ENCODE assay signal across 8 cellular contexts in genomic region chr16:67110136-67110847, GRCh38. TPM values are rescaled to one million over a fixed set of nuclear protein-coding genes. Genes with fewer than 3 reads are reported as not detected.
DNase-seq lines count a peak whose midpoint lies in the region; ATAC-seq and TF ChIP-seq lines count a peak whose summit lies in the region.

No MANE protein-coding gene starts in this region.

- TF ChIP-seq CTCF in heart left ventricle (IDR thresholded peaks at IDR 0.05) = no peak
- no peak for TF ChIP-seq CTCF in smooth muscle cell (IDR thresholded peaks at IDR 0.05; ENCODE audit: borderline replicate concordance, insufficient read depth, poor library complexity, severe bottlenecking)

- H3K4me1 ChIP-seq in heart left ventricle (peaks cover 0 to 57% (median 30%) of the 10 kb centered on the region in 12 donors), smooth muscle cell (ENCODE audit: low read depth) (peaks cover 18% of the 10 kb centered on the region)

- peak overlapping the region; percentile 94 for H3K4me3 Mint-ChIP-seq in activated T-helper 17 cell treated with anti-CD3 and anti-CD28 coated beads, Interleukin-2, amount 50 U/mL, for 72 hours

- peaks cover 10% of the 10 kb centered on the region for H3K4me1 Mint-ChIP-seq in activated T-helper 17 cell treated with anti-CD3 and anti-CD28 coated beads, Interleukin-2, amount 50 U/mL, for 72 hours

- peak overlapping the region; percentile 88 for H3K27ac Mint-ChIP-seq in activated T-helper 17 cell treated with anti-CD3 and anti-CD28 coated beads, Interleukin-2, amount 50 U/mL, for 72 hours

- H3K4me2 ChIP-seq in smooth muscle cell = peak overlapping the region; percentile 93

- H3K9ac ChIP-seq in smooth muscle cell (ENCODE audit: low read depth) = peak overlapping the region; percentile 72

- H3F3A ChIP-seq in smooth muscle cell (ENCODE audit: low read depth) = peaks cover 11% of the 10 kb centered on the region

- H3K9me3 ChIP-seq in heart left ventricle (no peaks in the 10 kb centered on the region), iPS-18c (ENCODE audit: control insufficient read depth, insufficient read depth, low read length) (no peaks in the 10 kb centered on the region), smooth muscle cell (replicated peaks; ENCODE audit: low read depth) (no peaks in the 10 kb centered on the region)

- ATAC-seq in heart left ventricle = no peak
- ATAC-seq in Right ventricle myocardium inferior = no peak
- peak; percentile 8 for ATAC-seq in activated T-helper 17 cell treated with anti-CD3 and anti-CD28 coated beads, Interleukin-2, amount 50 U/mL, for 72 hours (replicated peaks)

- peak overlapping the region; percentile 33 to 91 (median 85) for H3K27ac ChIP-seq in heart left ventricle
- H3K27ac ChIP-seq in smooth muscle cell (ENCODE audit: low read depth) = no peak overlapping the region

- H4K20me1 ChIP-seq in smooth muscle cell (ENCODE audit: low read depth) = peaks cover 4% of the 10 kb centered on the region

- H3K27me3 ChIP-seq in heart left ventricle = no peaks in the 10 kb centered on the region
- no peaks in the 10 kb centered on the region for H3K27me3 ChIP-seq in smooth muscle cell (ENCODE audit: low read depth)

- H3K36me3 ChIP-seq in heart left ventricle (peaks cover 0 to 6% (median 0%) of the 10 kb centered on the region in 9 donors), smooth muscle cell (ENCODE audit: low read depth) (no peaks in the 10 kb centered on the region)

- no peaks in the 10 kb centered on the region for H3K27me3 Mint-ChIP-seq in activated T-helper 17 cell treated with anti-CD3 and anti-CD28 coated beads, Interleukin-2, amount 50 U/mL, for 72 hours

- no peak for TF ChIP-seq POLR2A in heart left ventricle (IDR thresholded peaks at IDR 0.05)

- H2AFZ ChIP-seq in smooth muscle cell (ENCODE audit: low read depth) = peak overlapping the region; percentile 68

- no peaks in the 10 kb centered on the region for H3K9me3 Mint-ChIP-seq in activated T-helper 17 cell treated with anti-CD3 and anti-CD28 coated beads, Interleukin-2, amount 50 U/mL, for 72 hours

- peaks cover 19% of the 10 kb centered on the region for H3K36me3 Mint-ChIP-seq in activated T-helper 17 cell treated with anti-CD3 and anti-CD28 coated beads, Interleukin-2, amount 50 U/mL, for 72 hours (ENCODE audit: low read depth)

- 6 to 9% (median 8%) methylated on average over 21 to 27 of the region's 27 CpGs for WGBS in heart left ventricle, 4 donors
- 9% methylated on average over 27 of the region's 27 CpGs for WGBS in smooth muscle cell (ENCODE audit: low lambda C conversion rate)

- peaks cover 45% of the 10 kb centered on the region for H3K79me2 ChIP-seq in smooth muscle cell (ENCODE audit: low read depth)

- intact Hi-C loops in heart left ventricle (cut with DNase I) (loop anchor here in 3 of 10 donors (5.0 to 10.0 kb wide), 3 partner anchors 65 to 83 kb away; partner anchors contain the start of genes CBFB (in 1 of the 3) and NOL3 (in 1 of the 3)), Right ventricle myocardium inferior (cut with DNase I) (loop anchor here (5.0 kb wide), 1 partner anchor 47 kb away; the partner anchor contains the start of genes FBXL8 and TRADD)

- peak overlapping the region; percentile 70 to 100 (median 94) for H3K4me3 ChIP-seq in heart left ventricle
- H3K4me3 ChIP-seq in Jurkat, Clone E6-1 (ENCODE audit: low read length) = peak overlapping the region; percentile 97
- H3K4me3 ChIP-seq in iPS-18c (ENCODE audit: insufficient read depth, low read depth, low read length) = peak overlapping the region; percentile 88
- peak overlapping the region; percentile 81 for H3K4me3 ChIP-seq in smooth muscle cell

- DNase-seq in heart left ventricle = no peak
- no peak for DNase-seq in Right ventricle myocardium inferior (ENCODE audit: missing footprints)
- DNase-seq in Jurkat, Clone E6-1 (ENCODE audit: low read depth, low spot score) = no peak
- no peak for DNase-seq in smooth muscle cell (lab: John Stamatoyannopoulos, UW; ENCODE audit: unreplicated experiment)
- DNase-seq in middle frontal gyrus (ENCODE audit: extremely low spot score, low spot score) = no peak
- DNase-seq in ureter (ENCODE audit: low spot score) = no peak

RNA-seq across cellular contexts. Expression of gene PHAF1, which starts 0.6 kb away (rescaled TPM):
- total RNA-seq in heart left ventricle (10 to 100 TPM in 5 of 9 donors, 1 to 10 TPM in 4; 8.4 to 17.8 (median 11.6) TPM), Right ventricle myocardium inferior (10.8 TPM), smooth muscle cell (15.5 and 30.2 TPM in 2 replicates), ureter (19.4 TPM)
- polyA plus RNA-seq in heart left ventricle (10 to 100 TPM in 1 of 2 donors, 1 to 10 TPM in 1; 5.6 to 11.6 TPM), smooth muscle cell (15.5 and 24.5 TPM in 2 replicates)
- 22.6 TPM for polyA plus RNA-seq in Jurkat, Clone E6-1 (2012; ENCODE audit: insufficient read depth, insufficient read length)
- 10 to 100 TPM; 14.8 to 18.0 TPM for total RNA-seq in activated T-helper 17 cell treated with anti-CD3 and anti-CD28 coated beads, Interleukin-2, amount 50 U/mL, for 72 hours

RNA-seq across cellular contexts. Expression of gene B3GNT9, which starts 40.5 kb away (rescaled TPM):
- total RNA-seq in heart left ventricle (10 to 100 TPM in 5 of 9 donors, 1 to 10 TPM in 4; 8.6 to 17.5 (median 11.9) TPM), Right ventricle myocardium inferior (9.3 TPM), smooth muscle cell (29.9 and 30.7 TPM in 2 replicates), ureter (14.5 TPM)
- polyA plus RNA-seq in heart left ventricle (10 to 100 TPM in 1 of 2 donors, 1 to 10 TPM in 1; 6.4 to 16.9 TPM), smooth muscle cell (35.5 and 39.3 TPM in 2 replicates)
- polyA plus RNA-seq in Jurkat, Clone E6-1 (2012; ENCODE audit: insufficient read depth, insufficient read length) = 0.81 TPM
- 10 to 100 TPM in 1 of 2 donors, 1 to 10 TPM in 1; 8.3 to 12.3 TPM for total RNA-seq in activated T-helper 17 cell treated with anti-CD3 and anti-CD28 coated beads, Interleukin-2, amount 50 U/mL, for 72 hours

RNA-seq across cellular contexts. Expression of gene TRADD, which starts 49.4 kb away (rescaled TPM):
- total RNA-seq in heart left ventricle = 10 to 100 TPM in 4 of 9 donors, 1 to 10 TPM in 5; 4.7 to 14.3 (median 8.4) TPM
- 10 to 100 TPM in 1 of 2 donors, 1 to 10 TPM in 1; 6.8 to 16.2 TPM for polyA plus RNA-seq in heart left ventricle
- total RNA-seq in Right ventricle myocardium inferior = 8.2 TPM
- 20.4 TPM for polyA plus RNA-seq in Jurkat, Clone E6-1 (2012; ENCODE audit: insufficient read depth, insufficient read length)
- total RNA-seq in activated T-helper 17 cell treated with anti-CD3 and anti-CD28 coated beads, Interleukin-2, amount 50 U/mL, for 72 hours = 10 to 100 TPM; 36.3 to 65.9 TPM
- 11.8 and 12.5 TPM in 2 replicates for total RNA-seq in smooth muscle cell
- polyA plus RNA-seq in smooth muscle cell = 27.2 and 35.4 TPM in 2 replicates
- total RNA-seq in ureter = 20.5 TPM

RNA-seq across cellular contexts. Expression of gene FBXL8, which starts 49.5 kb away (rescaled TPM):
- total RNA-seq in heart left ventricle = 10 to 100 TPM in 1 of 9 donors, 1 to 10 TPM in 8; 5.0 to 13.4 (median 7.2) TPM
- 1 to 10 TPM; 5.4 to 9.2 TPM for polyA plus RNA-seq in heart left ventricle
- total RNA-seq in Right ventricle myocardium inferior = 10.8 TPM
- polyA plus RNA-seq in Jurkat, Clone E6-1 (2012; ENCODE audit: insufficient read depth, insufficient read length) = 18.4 TPM
- 100 to 1,000 TPM in 1 of 2 donors, 10 to 100 TPM in 1; 33.1 to 108 TPM for total RNA-seq in activated T-helper 17 cell treated with anti-CD3 and anti-CD28 coated beads, Interleukin-2, amount 50 U/mL, for 72 hours
- 1.9 and 7.7 TPM in 2 replicates for total RNA-seq in smooth muscle cell
- 12.0 and 13.5 TPM in 2 replicates for polyA plus RNA-seq in smooth muscle cell
- 12.5 TPM for total RNA-seq in ureter

RNA-seq across cellular contexts. Expression of gene HSF4, which starts 54.3 kb away (rescaled TPM):
- total RNA-seq in heart left ventricle (10 to 100 TPM; 11.6 to 62.4 (median 35.4) TPM), Right ventricle myocardium inferior (49.9 TPM), smooth muscle cell (2.9 and 6.1 TPM in 2 replicates), ureter (52.0 TPM)
- polyA plus RNA-seq in heart left ventricle (10 to 100 TPM in 1 of 2 donors, 1 to 10 TPM in 1; 5.9 to 62.5 TPM), smooth muscle cell (2.9 and 3.9 TPM in 2 replicates)
- 57.4 TPM for polyA plus RNA-seq in Jurkat, Clone E6-1 (2012; ENCODE audit: insufficient read depth, insufficient read length)
- total RNA-seq in activated T-helper 17 cell treated with anti-CD3 and anti-CD28 coated beads, Interleukin-2, amount 50 U/mL, for 72 hours = 100 to 1,000 TPM in 1 of 2 donors, 10 to 100 TPM in 1; 71.3 to 325 TPM
